26 cellular contexts compared by ENCODE assay signal in genomic region chr13:22499919-22500318, GRCh38.
"Had no signal": no experiment of that assay in that cellular context is flagged by ENCODE, and none has a peak within 500 bp of the region (broad histone marks: within the 10 kb centered on the region; RNA-seq: fewer than 3 reads in every experiment).

No MANE protein-coding gene starts in this region.

- H3K4me1 ChIP-seq: ascending aorta, lower lobe of right lung, suprapubic skin had no signal

- FAIRE-seq: endothelial cell of umbilical vein, keratinocyte had no signal

- ATAC-seq: activated CD4-positive, CD25-positive, alpha-beta regulatory T cell treated with anti-CD3 and anti-CD28 coated beads, Interleukin-2, amount 50 U/mL, for 24 hours; lower lobe of right lung; mucosa of descending colon; natural killer cell treated with Interleukin-12 subunit alpha and Interleukin-12 subunit beta and Interleukin-15 and Interleukin-18, amount 100 ng/mL, for 72 hours; T-helper 17 cell had no signal

- H3K27ac ChIP-seq: ascending aorta, cardiac muscle cell, lower lobe of right lung, sigmoid colon, suprapubic skin, tibial nerve, WERI-Rb-1 had no signal

- DNase-seq: activated CD4-positive, alpha-beta T cell treated with anti-CD3 and anti-CD28 coated beads for 48 hours; activated CD4-positive, alpha-beta T cell treated with anti-CD3 and anti-CD28 coated beads, Interleukin-2, amount 50 U/mL, for 48 hours; activated CD8-positive, alpha-beta memory T cell treated with anti-CD3 and anti-CD28 coated beads for 24 hours; activated effector memory CD4-positive, alpha-beta T cell treated with Interleukin-2 at 50 U/mL for 16 hours; activated naive CD4-positive, alpha-beta T cell treated with Interleukin-2 at 50 U/mL for 16 hours; cortex of kidney; head of caudate nucleus; hippocampal formation; lower lobe of right lung; mesenchymal stem cell; mucosa of descending colon; sigmoid colon; stimulated activated CD4-positive, alpha-beta T cell treated with anti-CD3 and anti-CD28 coated beads, Interleukin-1b, Interleukin-23, amount 100 ng/mL, for 48 hours; stimulated activated naive CD4-positive, alpha-beta T cell; T-helper 17 cell; T1000; WERI-Rb-1 had no signal

- H3K4me3 ChIP-seq: ascending aorta, cardiac muscle cell, lower lobe of right lung, mucosa of descending colon, sigmoid colon, smooth muscle cell, suprapubic skin, tibial nerve had no signal

- H3K27me3 ChIP-seq: ascending aorta, cardiac muscle cell, sigmoid colon, suprapubic skin, tibial nerve had no signal

- H3K9me3 ChIP-seq: ascending aorta, lower lobe of right lung, mucosa of descending colon, suprapubic skin, tibial nerve had no signal

- H3K36me3 ChIP-seq: ascending aorta, cardiac muscle cell, lower lobe of right lung, sigmoid colon, suprapubic skin, tibial nerve, WERI-Rb-1 had no signal
